Comparison of ENCODE assay signal across 8 cellular contexts in the genomic region with DNA sequence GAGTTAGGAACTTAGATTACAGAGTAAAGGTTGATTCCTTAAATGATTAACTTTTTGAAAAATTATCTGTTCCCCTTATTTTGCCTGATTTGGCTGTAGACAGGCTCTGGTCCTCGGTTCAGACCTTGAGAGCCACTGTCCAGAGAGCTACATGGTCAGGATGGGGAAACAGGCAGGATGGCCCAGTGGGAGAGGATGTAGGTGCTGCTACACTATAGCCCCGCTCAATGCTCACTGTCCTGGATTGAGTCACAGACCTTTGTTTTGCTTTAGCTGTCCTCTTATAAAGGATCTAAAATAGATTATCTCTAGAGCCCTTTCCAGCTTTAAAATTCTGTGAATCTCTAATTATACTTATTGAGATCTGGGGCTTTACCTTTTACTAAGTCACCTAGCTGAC. TPM values are rescaled to one million over a fixed set of nuclear protein-coding genes. Genes with fewer than 3 reads are reported as not detected.
DNase-seq lines count a peak whose midpoint lies in the region; ATAC-seq, FAIRE-seq and TF ChIP-seq lines count a peak whose summit lies in the region.

No MANE protein-coding gene starts in this region.

- CTCF ChIA-PET in activated CD4-positive, alpha-beta T cell treated with anti-CD3 and anti-CD28 coated beads, Interleukin-2, amount 10 ng/mL, durations not matched to agents 7 days and 5 days (lab: Charles Lee): interaction anchor here (1.2 kb wide), 1 partner anchor 81 kb away, joined by 3 read pairs; a partner anchor contains a TSS

- DNase-seq in activated CD4-positive, alpha-beta T cell treated with anti-CD3 and anti-CD28 coated beads, Interleukin-2, amount 10 ng/mL, durations not matched to agents 7 days and 5 days: no peak
- no peak for DNase-seq in activated CD4-positive, alpha-beta T cell treated with anti-CD3 and anti-CD28 coated beads, Interleukin-2, amount 50 U/mL, for 48 hours
- DNase-seq in glomerular visceral epithelial cell (ENCODE audit: extremely low spot score) (peak; percentile 24), GF-D8 (lab: John Stamatoyannopoulos, UW) (no peak), GM19239 (ENCODE audit: insufficient read length, low spot score) (no peak)

- H3F3A ChIP-seq in SU-DHL-6 (ENCODE audit: insufficient read depth): peaks cover 8% of the 10 kb centered on the region

- H3K4me3 Mint-ChIP-seq in activated CD4-positive, alpha-beta T cell treated with anti-CD3 and anti-CD28 coated beads, Interleukin-2, amount 10 ng/mL, durations not matched to agents 7 days and 5 days: peak overlapping the region; percentile 94

- H3K9me3 Mint-ChIP-seq in activated CD4-positive, alpha-beta T cell treated with anti-CD3 and anti-CD28 coated beads, Interleukin-2, amount 10 ng/mL, durations not matched to agents 7 days and 5 days: no peaks in the 10 kb centered on the region

- H2AFZ ChIP-seq in SU-DHL-6 (ENCODE audit: low read depth, low read length, severe bottlenecking): no peak overlapping the region

- FAIRE-seq in GM19239 (lab: Jason Lieb, UNC): no peak

- H3K4me3 ChIP-seq in SU-DHL-6 (ENCODE audit: insufficient read depth, low read length, poor library complexity, severe bottlenecking) (peak overlapping the region; percentile 84), skin epidermis (peak overlapping the region; percentile 60 to 85 (median 68))

- H3K36me3 Mint-ChIP-seq in activated CD4-positive, alpha-beta T cell treated with anti-CD3 and anti-CD28 coated beads, Interleukin-2, amount 10 ng/mL, durations not matched to agents 7 days and 5 days (ENCODE audit: low read depth): peaks cover 6% of the 10 kb centered on the region

- no peak for TF ChIP-seq CTCF in SU-DHL-6 (IDR thresholded peaks at IDR 0.05; ENCODE audit: insufficient read depth, low read length, poor library complexity, severe bottlenecking)

- H3K4me1 Mint-ChIP-seq in activated CD4-positive, alpha-beta T cell treated with anti-CD3 and anti-CD28 coated beads, Interleukin-2, amount 10 ng/mL, durations not matched to agents 7 days and 5 days: peaks cover 38% of the 10 kb centered on the region

- H3K27ac ChIP-seq in SU-DHL-6 (ENCODE audit: low read depth, low read length) (no peak overlapping the region), skin epidermis (peak overlapping the region in 16 of 21 experiments; percentile 28 to 97 (median 94))

- no peaks in the 10 kb centered on the region for H3K36me3 ChIP-seq in SU-DHL-6 (ENCODE audit: low read length)

- peaks cover 13% of the 10 kb centered on the region; the same call in 1 of the 2 replicates for H4K20me1 ChIP-seq in SU-DHL-6 (ENCODE audit: low read depth, low read length)

- H3K9me3 ChIP-seq in SU-DHL-6 (ENCODE audit: insufficient read depth, low read length): no peaks in the 10 kb centered on the region

- POLR2A ChIA-PET in activated CD4-positive, alpha-beta T cell treated with anti-CD3 and anti-CD28 coated beads, Interleukin-2, amount 10 ng/mL, durations not matched to agents 7 days and 5 days (lab: Charles Lee): no interaction called here

- peaks cover 34% of the 10 kb centered on the region for H3K79me2 ChIP-seq in SU-DHL-6 (ENCODE audit: insufficient read depth, low read length)

- ATAC-seq in GM18517 (IDR thresholded peaks at IDR 0.05; ENCODE audit: unreplicated experiment): no peak

- H3K9me2 ChIP-seq in SU-DHL-6 (replicated peaks; ENCODE audit: insufficient read depth, low read length): no peaks in the 10 kb centered on the region

- no peaks in the 10 kb centered on the region for H3K27me3 Mint-ChIP-seq in activated CD4-positive, alpha-beta T cell treated with anti-CD3 and anti-CD28 coated beads, Interleukin-2, amount 10 ng/mL, durations not matched to agents 7 days and 5 days

- peak overlapping the region; percentile 98 for H3K4me2 ChIP-seq in SU-DHL-6 (ENCODE audit: low read depth, low read length, poor library complexity, severe bottlenecking)

- peak overlapping the region; percentile 97 for H3K9ac ChIP-seq in SU-DHL-6 (ENCODE audit: low read length)

- peak overlapping the region; percentile 46 for H3K27ac Mint-ChIP-seq in activated CD4-positive, alpha-beta T cell treated with anti-CD3 and anti-CD28 coated beads, Interleukin-2, amount 10 ng/mL, durations not matched to agents 7 days and 5 days

- H3K27me3 ChIP-seq in SU-DHL-6 (ENCODE audit: low read length): no peaks in the 10 kb centered on the region

RNA-seq across cellular contexts. Expression of a gene that starts 1.3 kb away (rescaled TPM):
- 1 to 10 TPM; 3.1 to 4.0 TPM for total RNA-seq in activated CD4-positive, alpha-beta T cell treated with anti-CD3 and anti-CD28 coated beads, Interleukin-2, amount 10 ng/mL, durations not matched to agents 7 days and 5 days
